9 cellular contexts compared by ENCODE assay signal in genomic region chr1:234755449-234755863, GRCh38.
DNase-seq lines count a peak whose midpoint lies in the region; TF ChIP-seq lines count a peak whose summit lies in the region.
"Had no signal": no experiment of that assay in that cellular context is flagged by ENCODE, and none has a peak within 500 bp of the region (broad histone marks: within the 10 kb centered on the region; RNA-seq: fewer than 3 reads in every experiment).

No MANE protein-coding gene starts in this region.

- no peak for TF ChIP-seq CTCF in astrocyte of the spinal cord (IDR thresholded peaks at IDR 0.05; ENCODE audit: low read depth, low read length)
- no peak for TF ChIP-seq CTCF in GM10266 (IDR thresholded peaks at IDR 0.05; ENCODE audit: control insufficient read depth, insufficient read depth, low read depth, missing control alignments)

- in situ Hi-C loops in astrocyte of the spinal cord (cut with HindIII; ENCODE audit: low sequenced_read_pairs) = no loop called here

- peak; percentile 91 for DNase-seq in Ammon's horn (ENCODE audit: low spot score)
- DNase-seq in NCI-H187 treated with DMSO at 0.1 percent for 48 hours (lab: John Stamatoyannopoulos, UW) = peak; percentile 38
- DNase-seq in astrocyte of the spinal cord (ENCODE audit: low read depth, low spot score) = peak; percentile 62
- DNase-seq in middle frontal gyrus (ENCODE audit: extremely low spot score, low spot score) = peak; percentile 47
- no peak for DNase-seq in stimulated activated CD8-positive, alpha-beta memory T cell treated with anti-CD3 and anti-CD28 coated beads, Interleukin-4, amount 100 ng/mL, for 48 hours
- no peak for DNase-seq in GM10266 (ENCODE audit: extremely low spot score)
- DNase-seq in ecto neural progenitor cell (ENCODE audit: low spot score) = no peak
- DNase-seq in HPDE6-E6E7 (ENCODE audit: extremely low spot score) = no peak
- DNase-seq: activated CD4-positive, CD25-positive, alpha-beta regulatory T cell had no signal

- no peak overlapping the region for H3K4me3 ChIP-seq in astrocyte of the spinal cord (ENCODE audit: low read depth, low read length)

Comparison
In these comparisons a context has a peak if more than half of its experiments do, and no peak if none do; other contexts are left out.
1. DNase-seq: peak in Ammon's horn (single experiment), NCI-H187 treated with DMSO at 0.1 percent for 48 hours (single experiment), astrocyte of the spinal cord (single experiment) and middle frontal gyrus (single experiment); none in stimulated activated CD8-positive, alpha-beta memory T cell treated with anti-CD3 and anti-CD28 coated beads, Interleukin-4, amount 100 ng/mL, for 48 hours (single experiment), GM10266 (single experiment), ecto neural progenitor cell (single experiment) and HPDE6-E6E7 (single experiment).